ENCODE assay signal across 1 cellular context in genomic region chr2:8413589-8414135, GRCh38.
TF ChIP-seq lines count a peak whose summit lies in the region.

No MANE protein-coding gene starts in this region.

TF ChIP-seq in HepG2, 621 proteins besides CTCF, POLR2A, EP300 and RAD21 (continued from another document and continues in another):
- no peak for TF ChIP-seq SKIL (CRISPR knock-in tag; IDR thresholded peaks at IDR 0.05; ENCODE audit: borderline replicate concordance)
- TF ChIP-seq PRDM4 (CRISPR knock-in tag; IDR thresholded peaks at IDR 0.05; ENCODE audit: borderline replicate concordance): no peak
- TF ChIP-seq ZNF7 (CRISPR knock-in tag; IDR thresholded peaks at IDR 0.05): no peak
- TF ChIP-seq RBAK (CRISPR knock-in tag; IDR thresholded peaks at IDR 0.05): no peak
- TF ChIP-seq ZNF773 (CRISPR knock-in tag; IDR thresholded peaks at IDR 0.05; ENCODE audit: borderline replicate concordance): no peak
- 0 out of 2 replicates have a peak, but pooled peaks have one; percentile 41 for TF ChIP-seq NR2F2 (IDR thresholded peaks at IDR 0.05; ENCODE audit: borderline replicate concordance, low read depth)
- TF ChIP-seq MEIS2 (CRISPR knock-in tag; IDR thresholded peaks at IDR 0.05): 0 out of 2 replicates have a peak, but pooled peaks have one; percentile 14
- peak; percentile 97 for TF ChIP-seq NCOR1 (IDR thresholded peaks at IDR 0.05; ENCODE audit: borderline replicate concordance, low read length)
- TF ChIP-seq TAF1 (CRISPR knock-in tag; IDR thresholded peaks at IDR 0.05): no peak
- TF ChIP-seq ZNF710 (CRISPR knock-in tag; IDR thresholded peaks at IDR 0.05; ENCODE audit: borderline replicate concordance): peak; percentile 40; the same call in 1 of the 2 replicates
- 0 out of 2 replicates have a peak, but pooled peaks have one; percentile 53 for TF ChIP-seq POGZ (CRISPR knock-in tag; IDR thresholded peaks at IDR 0.05)
- no peak for TF ChIP-seq ZNF33B (CRISPR knock-in tag; IDR thresholded peaks at IDR 0.05)
- TF ChIP-seq BCLAF1 (IDR thresholded peaks at IDR 0.05): no peak
- peak; percentile 73 for TF ChIP-seq ZMYM4 (CRISPR knock-in tag; IDR thresholded peaks at IDR 0.05)
- TF ChIP-seq ZNF646 (CRISPR knock-in tag; IDR thresholded peaks at IDR 0.05): peak; percentile 77
- no peak for TF ChIP-seq FOXM1 (CRISPR knock-in tag; IDR thresholded peaks at IDR 0.05)
- TF ChIP-seq POGK (CRISPR knock-in tag; conservative IDR thresholded peaks at IDR 0.05): 0 out of 2 replicates have a peak, but pooled peaks have one; percentile 57
- peak; percentile 86 for TF ChIP-seq MAFF (IDR thresholded peaks at IDR 0.05; ENCODE audit: low read depth, low read length)
- TF ChIP-seq SALL1 (CRISPR knock-in tag; IDR thresholded peaks at IDR 0.05): peak; percentile 58; the same call in 1 of the 2 replicates
- TF ChIP-seq ZNF550 (CRISPR knock-in tag; IDR thresholded peaks at IDR 0.05; ENCODE audit: borderline replicate concordance): no peak
- TF ChIP-seq FOSL2 (CRISPR knock-in tag; IDR thresholded peaks at IDR 0.05): peak; percentile 41; the same call in 1 of the 2 replicates
- peak in 1 of 2 experiments; percentile 52; a peak in 2 of 4 replicates for TF ChIP-seq ATF4 (CRISPR knock-in tag; IDR thresholded peaks at IDR 0.05)
- peak; percentile 85 for TF ChIP-seq ASH2L (IDR thresholded peaks at IDR 0.05; ENCODE audit: insufficient read length, low read depth, low read length)
- peak; percentile 57; the same call in 1 of the 2 replicates for TF ChIP-seq NR2C2 (CRISPR knock-in tag; IDR thresholded peaks at IDR 0.05; ENCODE audit: borderline replicate concordance)
- no peak for TF ChIP-seq ZFY (CRISPR knock-in tag; IDR thresholded peaks at IDR 0.05)
- no peak for TF ChIP-seq KLF12 (CRISPR knock-in tag; IDR thresholded peaks at IDR 0.05; ENCODE audit: borderline replicate concordance)
- TF ChIP-seq ZNF614 (CRISPR knock-in tag; IDR thresholded peaks at IDR 0.05; ENCODE audit: borderline replicate concordance): peak; percentile 56; the same call in 1 of the 2 replicates
- TF ChIP-seq ZBTB7A (CRISPR knock-in tag; IDR thresholded peaks at IDR 0.05): 0 out of 2 replicates have a peak, but pooled peaks have one; percentile 15
- no peak for TF ChIP-seq BCL3 (CRISPR knock-in tag; IDR thresholded peaks at IDR 0.05)
- TF ChIP-seq TEAD3 (CRISPR knock-in tag; optimal IDR thresholded peaks at IDR 0.05; ENCODE audit: borderline replicate concordance): peak; percentile 20
